Comparison of ENCODE assay signal across 18 cellular contexts in the genomic region with DNA sequence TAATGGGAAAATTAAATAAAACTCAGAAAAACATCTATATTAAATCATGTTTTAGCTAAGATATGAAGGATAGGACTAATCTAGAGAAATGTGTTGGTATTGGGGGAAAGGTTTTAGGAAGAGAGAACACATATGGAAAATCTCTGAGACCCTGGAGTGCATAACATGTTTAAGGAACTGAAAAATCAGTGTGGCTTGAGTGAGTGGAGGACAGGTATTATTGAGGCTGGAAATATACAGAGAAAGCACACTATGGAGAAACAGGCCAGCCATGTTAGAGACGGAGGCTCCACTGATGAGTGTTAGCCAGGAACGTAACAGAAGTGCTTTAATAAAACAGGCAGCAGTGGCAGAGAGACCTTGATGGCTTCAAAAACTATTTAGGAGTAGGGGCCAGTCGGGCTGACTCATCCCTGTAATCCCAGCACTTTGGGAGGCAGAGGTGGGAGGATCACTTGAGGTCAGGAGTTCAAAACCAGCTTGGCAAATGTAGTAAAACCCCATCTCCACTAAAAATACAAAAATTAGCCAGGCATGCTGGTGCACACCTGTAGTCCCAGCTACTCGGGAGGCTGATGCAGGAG.
A peak's percentile ranks its signal among the peaks of the same experiment; 100 is the strongest.
DNase-seq lines count a peak whose midpoint lies in the region; ATAC-seq, FAIRE-seq and TF ChIP-seq lines count a peak whose summit lies in the region.
"Had no signal": no experiment of that assay in that cellular context is flagged by ENCODE, and none has a peak within 500 bp of the region (broad histone marks: within the 10 kb centered on the region; RNA-seq: fewer than 3 reads in every experiment).

No MANE protein-coding gene starts in this region.

- FAIRE-seq in GM12891 (lab: Jason Lieb, UNC) = peak; percentile 5
- FAIRE-seq: D721Med, H1 had no signal

- no peak for DNase-seq in GM12891 (ENCODE audit: insufficient read length, low spot score)
- no peak for DNase-seq in OCI-LY7 (ENCODE audit: low spot score)
- DNase-seq in mesothelial cell of epicardium (ENCODE audit: low spot score in 2 of 2, unreplicated experiment in 2 of 2) = no peak
- no peak for DNase-seq in transverse colon
- DNase-seq in sciatic nerve (ENCODE audit: low spot score) = no peak
- no peak for DNase-seq in T-helper 17 cell
- DNase-seq in naive thymus-derived CD8-positive, alpha-beta T cell = no peak
- DNase-seq: ACHN; CD4-positive, alpha-beta T cell; DND-41; HFFc6; Karpas-422; NCI-H1417 treated with DMSO at 0.1 percent for 48 hours; NCI-H2081; NCI-H69; SHP77 treated with DMSO at 0.1 percent for 48 hours had no signal

- TF ChIP-seq CTCF in OCI-LY7 (conservative IDR thresholded peaks at IDR 0.05; ENCODE audit: low read length) (no peak), mesothelial cell of epicardium (IDR thresholded peaks at IDR 0.05; ENCODE audit: unreplicated experiment) (no peak), transverse colon (IDR thresholded peaks at IDR 0.05) (no peak)

- H3K27ac ChIP-seq in OCI-LY7 (ENCODE audit: low read depth, low read length, poor library complexity, severe bottlenecking) (no peak overlapping the region), transverse colon (peak overlapping the region; percentile 68 to 84 (median 75))

- H3K4me3 Mint-ChIP-seq in mesothelial cell of epicardium = no peak overlapping the region
- H3K4me3 Mint-ChIP-seq in T-helper 17 cell = no peak overlapping the region
- H3K4me3 Mint-ChIP-seq in naive thymus-derived CD8-positive, alpha-beta T cell = no peak overlapping the region
- H3K4me3 Mint-ChIP-seq: CD4-positive, alpha-beta T cell; HFFc6 had no signal

- no peaks in the 10 kb centered on the region for H3K27me3 ChIP-seq in transverse colon

- no peak overlapping the region for H2AFZ ChIP-seq in OCI-LY7 (ENCODE audit: low read length)

- intact Hi-C loops in OCI-LY7 (cut with micrococcal nuclease; ENCODE audit: unreplicated experiment) (no loop called here), transverse colon (cut with DNase I; ENCODE audit: low total_unique reads) (loop anchor here (10.0 kb wide), 1 partner anchor 221 kb away; no protein-coding TSS in a partner anchor), sciatic nerve (cut with DNase I) (no loop called here)

- BruUV-seq in OCI-LY7 (replicated peaks; lab: Mats Ljungman, UMichigan) = no TSS peak

- peaks cover 20% of the 10 kb centered on the region for H3K36me3 ChIP-seq in OCI-LY7 (ENCODE audit: insufficient read depth, low read length)
- H3K36me3 ChIP-seq in transverse colon = no peaks in the 10 kb centered on the region

- peaks cover 27% of the 10 kb centered on the region for H3K79me2 ChIP-seq in OCI-LY7 (ENCODE audit: insufficient read depth, low read depth, low read length)

- H4K20me1 ChIP-seq in OCI-LY7 (ENCODE audit: insufficient read depth, low read length) = no peaks in the 10 kb centered on the region

- ATAC-seq in sciatic nerve (no peak), T-helper 17 cell (no peak)
- ATAC-seq in naive thymus-derived CD8-positive, alpha-beta T cell = no peak

- peaks cover 61% of the 10 kb centered on the region for H3K4me1 ChIP-seq in OCI-LY7 (ENCODE audit: insufficient read depth, low read length, poor library complexity, severe bottlenecking)
- H3K4me1 ChIP-seq in transverse colon = peaks cover 0 to 13% (median 0%) of the 10 kb centered on the region in 4 donors

- H3K4me1 Mint-ChIP-seq in mesothelial cell of epicardium = peaks cover 32% of the 10 kb centered on the region
- H3K4me1 Mint-ChIP-seq in T-helper 17 cell = no peaks in the 10 kb centered on the region
- peaks cover 0 to 28% (median 0%) of the 10 kb centered on the region in 4 donors for H3K4me1 Mint-ChIP-seq in naive thymus-derived CD8-positive, alpha-beta T cell

- H3K27ac Mint-ChIP-seq in mesothelial cell of epicardium = peak overlapping the region; percentile 40
- H3K27ac Mint-ChIP-seq in T-helper 17 cell = no peak overlapping the region
- no peak overlapping the region for H3K27ac Mint-ChIP-seq in naive thymus-derived CD8-positive, alpha-beta T cell
- H3K27ac Mint-ChIP-seq: CD4-positive, alpha-beta T cell; HFFc6 had no signal

- POLR2A ChIA-PET in OCI-LY7 (lab: Charles Lee) = interaction anchor here (0.7 to 1.4 kb wide), 4 partner anchors 10 to 88 kb away, joined by 3 to 5 read pairs (median 4); no protein-coding TSS in a partner anchor
- POLR2A ChIA-PET in naive thymus-derived CD8-positive, alpha-beta T cell (lab: Charles Lee) = no interaction called here

- H3K9me3 Mint-ChIP-seq in mesothelial cell of epicardium = no peaks in the 10 kb centered on the region
- H3K9me3 Mint-ChIP-seq in naive thymus-derived CD8-positive, alpha-beta T cell = no peaks in the 10 kb centered on the region
- H3K9me3 Mint-ChIP-seq: CD4-positive, alpha-beta T cell; HFFc6 had no signal

- WGBS in transverse colon (ENCODE audit: low coverage in 1 of 2), 2 donors = 79 to 87% methylated on average over 4 of the region's 4 CpGs

- H3K27me3 Mint-ChIP-seq in mesothelial cell of epicardium (ENCODE audit: low read depth) = no peaks in the 10 kb centered on the region
- H3K27me3 Mint-ChIP-seq in T-helper 17 cell = no peaks in the 10 kb centered on the region
- no peaks in the 10 kb centered on the region for H3K27me3 Mint-ChIP-seq in naive thymus-derived CD8-positive, alpha-beta T cell
- H3K27me3 Mint-ChIP-seq: CD4-positive, alpha-beta T cell had no signal

- peak overlapping the region; percentile 28 for H3K4me2 ChIP-seq in OCI-LY7 (ENCODE audit: low read length)

- no peak overlapping the region for H3K4me3 ChIP-seq in OCI-LY7 (ENCODE audit: low read depth, low read length, poor library complexity, severe bottlenecking)
- no peak overlapping the region for H3K4me3 ChIP-seq in transverse colon

- CTCF ChIA-PET in OCI-LY7 (lab: Charles Lee; ENCODE audit: unreplicated experiment) = no interaction called here

- in situ Hi-C loops in transverse colon (cut with MboI; ENCODE audit: low pct_ligation_motif_present in 1 of 4, low pct_unique_long_range_greater_than_20kb in 1 of 4, low sequenced_read_pairs in 3 of 4) = loop anchor here in 2 of 4 donors (10.0 to 25.0 kb wide), 2 partner anchors 214 to 221 kb away; no protein-coding TSS in a partner anchor

- no peaks in the 10 kb centered on the region for H3K9me2 ChIP-seq in OCI-LY7 (ENCODE audit: insufficient read depth, low read length)

- H3K36me3 Mint-ChIP-seq in mesothelial cell of epicardium (no peaks in the 10 kb centered on the region), T-helper 17 cell (ENCODE audit: low read depth) (no peaks in the 10 kb centered on the region)
- H3K36me3 Mint-ChIP-seq in naive thymus-derived CD8-positive, alpha-beta T cell = no peaks in the 10 kb centered on the region

- TF ChIP-seq EP300 in transverse colon (IDR thresholded peaks at IDR 0.05; ENCODE audit: low read depth) = no peak

- H3K9me3 ChIP-seq in OCI-LY7 (ENCODE audit: low read length) = no peaks in the 10 kb centered on the region
- no peaks in the 10 kb centered on the region for H3K9me3 ChIP-seq in transverse colon
- H3K9me3 ChIP-seq in T-helper 17 cell (ENCODE audit: control insufficient read depth, low read length, poor library complexity, severe bottlenecking) = no peaks in the 10 kb centered on the region

- TF ChIP-seq POLR2A in GM12891 (IDR thresholded peaks at IDR 0.05; ENCODE audit: low read depth, low read length) = no peak
- TF ChIP-seq POLR2A in transverse colon (IDR thresholded peaks at IDR 0.05) = no peak

TF ChIP-seq in GM12891, 5 proteins besides CTCF, POLR2A, EP300 and RAD21:
- TF ChIP-seq SPI1 (IDR thresholded peaks at IDR 0.05; ENCODE audit: low read depth, low read length) (peak; percentile 81), TAF1 (IDR thresholded peaks at IDR 0.05; ENCODE audit: low read depth, low read length) (no peak)
